Comparison of ENCODE assay signal across 24 cellular contexts in the genomic region with DNA sequence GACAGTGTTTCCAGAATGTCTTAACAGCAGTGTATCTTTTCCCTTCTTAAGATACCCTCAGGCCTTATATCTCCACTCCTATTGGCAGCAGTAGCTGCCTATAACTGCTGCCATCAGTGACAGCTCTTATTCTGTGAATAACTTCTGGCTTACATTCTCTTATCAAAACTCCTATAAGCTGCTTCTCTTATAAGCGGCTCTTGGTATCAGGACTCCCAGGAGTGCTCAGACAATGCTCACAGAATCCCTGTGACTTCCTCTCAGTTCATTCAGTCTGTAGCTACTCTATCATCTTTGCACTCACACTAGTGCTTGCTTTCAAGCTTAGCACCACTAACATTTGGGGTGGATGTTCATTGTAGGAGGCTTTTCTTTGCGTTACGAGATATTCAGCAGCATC.
"Had no signal": no experiment of that assay in that cellular context is flagged by ENCODE, and none has a peak within 500 bp of the region (broad histone marks: within the 10 kb centered on the region; RNA-seq: fewer than 3 reads in every experiment).

No MANE protein-coding gene starts in this region.

- H3K9me3 ChIP-seq: left ventricle myocardium inferior, pancreas, prostate gland, suprapubic skin, thoracic aorta, tibial artery, upper lobe of right lung had no signal

- ATAC-seq: naive thymus-derived CD8-positive, alpha-beta T cell; pancreas; right cardiac atrium; sciatic nerve; stimulated activated effector memory CD8-positive, alpha-beta T cell treated with anti-CD3 and anti-CD28 coated beads, Interleukin-12 subunit alpha, Interleukin-12 subunit beta, amount 100 ng/mL, for 72 hours; upper lobe of right lung had no signal

- H3K27me3 Mint-ChIP-seq: naive thymus-derived CD8-positive, alpha-beta T cell; stimulated activated naive CD8-positive, alpha-beta T cell treated with anti-CD3 and anti-CD28 coated beads, Interleukin-15, Interleukin-2, amounts not matched to agents 100 ng/mL and 50 ng/mL, for 24 hours had no signal

- H3K36me3 Mint-ChIP-seq: naive thymus-derived CD8-positive, alpha-beta T cell; stimulated activated effector memory CD8-positive, alpha-beta T cell treated with anti-CD3 and anti-CD28 coated beads, Interleukin-12 subunit alpha, Interleukin-12 subunit beta, amount 100 ng/mL, for 72 hours had no signal

- H3K27ac ChIP-seq: left ventricle myocardium inferior, pancreas, prostate gland, skin epidermis, spleen, suprapubic skin, thoracic aorta, tibial artery, upper lobe of right lung had no signal

- H3K27ac Mint-ChIP-seq: naive thymus-derived CD8-positive, alpha-beta T cell; nephron; stimulated activated effector memory CD8-positive, alpha-beta T cell treated with anti-CD3 and anti-CD28 coated beads, Interleukin-12 subunit alpha, Interleukin-12 subunit beta, amount 100 ng/mL, for 72 hours; stimulated activated naive CD8-positive, alpha-beta T cell treated with anti-CD3 and anti-CD28 coated beads, Interleukin-15, Interleukin-2, amounts not matched to agents 100 ng/mL and 50 ng/mL, for 24 hours had no signal

- H3K27me3 ChIP-seq: pancreas, spleen, suprapubic skin, tibial artery, upper lobe of right lung had no signal

- H3K36me3 ChIP-seq: left ventricle myocardium inferior, pancreas, prostate gland, spleen, suprapubic skin, thoracic aorta, tibial artery, upper lobe of right lung had no signal

- H3K4me1 Mint-ChIP-seq: naive thymus-derived CD8-positive, alpha-beta T cell; nephron; stimulated activated effector memory CD8-positive, alpha-beta T cell treated with anti-CD3 and anti-CD28 coated beads, Interleukin-12 subunit alpha, Interleukin-12 subunit beta, amount 100 ng/mL, for 72 hours had no signal

- H3K4me3 Mint-ChIP-seq: naive thymus-derived CD8-positive, alpha-beta T cell; nephron; stimulated activated effector memory CD8-positive, alpha-beta T cell treated with anti-CD3 and anti-CD28 coated beads, Interleukin-12 subunit alpha, Interleukin-12 subunit beta, amount 100 ng/mL, for 72 hours; stimulated activated naive CD8-positive, alpha-beta T cell treated with anti-CD3 and anti-CD28 coated beads, Interleukin-15, Interleukin-2, amounts not matched to agents 100 ng/mL and 50 ng/mL, for 24 hours had no signal

- DNase-seq: islet precursor cell; left ventricle myocardium inferior; midbrain; naive thymus-derived CD8-positive, alpha-beta T cell; nucleus accumbens; pancreas; posterior cingulate gyrus; retina; right cardiac atrium; spleen; stimulated activated CD4-positive, alpha-beta T cell treated with anti-CD3 and anti-CD28 coated beads, Interleukin-4, amount 100 ng/mL, for 24 hours; stimulated activated naive CD4-positive, alpha-beta T cell; tibial artery; trophoblast cell; upper lobe of right lung had no signal

- H3K4me1 ChIP-seq: left ventricle myocardium inferior, pancreas, prostate gland, spleen, suprapubic skin, tibial artery, upper lobe of right lung had no signal

- H3K4me3 ChIP-seq: left ventricle myocardium inferior, lung, pancreas, prostate gland, skin epidermis, spleen, suprapubic skin, thoracic aorta, tibial artery, upper lobe of right lung had no signal
